ENCODE assay signal across 8 cellular contexts in genomic region chr11:65615950-65616574, GRCh38. TPM values are rescaled to one million over a fixed set of nuclear protein-coding genes. Genes with fewer than 3 reads are reported as not detected.
A peak's percentile ranks its signal among the peaks of the same experiment; 100 is the strongest.
DNase-seq lines count a peak whose midpoint lies in the region; ATAC-seq and TF ChIP-seq lines count a peak whose summit lies in the region.

No MANE protein-coding gene starts in this region.

- peaks cover 41% of the 10 kb centered on the region for H3K4me1 Mint-ChIP-seq in brain
- H3K4me1 Mint-ChIP-seq in stimulated activated naive CD8-positive, alpha-beta T cell treated with anti-CD3 and anti-CD28 coated beads, Interleukin-15, Interleukin-2, amounts not matched to agents 100 ng/mL and 50 ng/mL, for 24 hours (ENCODE audit: low read depth) = peaks cover 44% of the 10 kb centered on the region

- ATAC-seq in GM21619 (IDR thresholded peaks at IDR 0.05; ENCODE audit: unreplicated experiment) = peak; percentile 1

- peak overlapping the region; percentile 92 to 99 (median 96) for H3K4me3 Mint-ChIP-seq in brain
- H3K4me3 Mint-ChIP-seq in stimulated activated naive CD8-positive, alpha-beta T cell treated with anti-CD3 and anti-CD28 coated beads, Interleukin-15, Interleukin-2, amounts not matched to agents 100 ng/mL and 50 ng/mL, for 24 hours = peak overlapping the region; percentile 97

- H3K27me3 ChIP-seq in kidney epithelial cell (ENCODE audit: control insufficient read depth, insufficient read depth, low read length) = no peaks in the 10 kb centered on the region

- peaks cover 2% of the 10 kb centered on the region for H3K36me3 Mint-ChIP-seq in brain
- peaks cover 38% of the 10 kb centered on the region for H3K36me3 Mint-ChIP-seq in stimulated activated naive CD8-positive, alpha-beta T cell treated with anti-CD3 and anti-CD28 coated beads, Interleukin-15, Interleukin-2, amounts not matched to agents 100 ng/mL and 50 ng/mL, for 24 hours (ENCODE audit: low read depth)

- H3K9me3 Mint-ChIP-seq in brain = peaks cover 0 to 8% (median 0%) of the 10 kb centered on the region in 5 experiments
- H3K9me3 Mint-ChIP-seq in stimulated activated naive CD8-positive, alpha-beta T cell treated with anti-CD3 and anti-CD28 coated beads, Interleukin-15, Interleukin-2, amounts not matched to agents 100 ng/mL and 50 ng/mL, for 24 hours = no peaks in the 10 kb centered on the region

- peak; percentile 62 for DNase-seq in EL
- peak; percentile 22 for DNase-seq in NCI-H2171 (lab: John Stamatoyannopoulos, UW)
- DNase-seq in kidney epithelial cell (ENCODE audit: low read depth) = no peak
- DNase-seq in ecto neural progenitor cell (ENCODE audit: low spot score) = no peak
- DNase-seq in NCI-H187 treated with DMSO at 0.1 percent for 48 hours (lab: John Stamatoyannopoulos, UW) = no peak

- H3K27ac Mint-ChIP-seq in brain = peak overlapping the region in 4 of 5 experiments; percentile 94 to 99 (median 97)
- peak overlapping the region; percentile 96 for H3K27ac Mint-ChIP-seq in stimulated activated naive CD8-positive, alpha-beta T cell treated with anti-CD3 and anti-CD28 coated beads, Interleukin-15, Interleukin-2, amounts not matched to agents 100 ng/mL and 50 ng/mL, for 24 hours

- peaks cover 3% of the 10 kb centered on the region for H3K36me3 ChIP-seq in kidney epithelial cell (ENCODE audit: control insufficient read depth, insufficient read depth, low read length)

- H3K4me3 ChIP-seq in kidney epithelial cell (ENCODE audit: low read depth, low read length) = peak overlapping the region; percentile 93

- H3K27me3 Mint-ChIP-seq in brain = peaks cover 4% of the 10 kb centered on the region
- no peaks in the 10 kb centered on the region for H3K27me3 Mint-ChIP-seq in stimulated activated naive CD8-positive, alpha-beta T cell treated with anti-CD3 and anti-CD28 coated beads, Interleukin-15, Interleukin-2, amounts not matched to agents 100 ng/mL and 50 ng/mL, for 24 hours

- TF ChIP-seq CTCF in brain (conservative IDR thresholded peaks at IDR 0.05) (no peak), kidney epithelial cell (IDR thresholded peaks at IDR 0.05; ENCODE audit: insufficient read depth, low read length, poor library complexity, severe bottlenecking) (no peak)

RNA-seq across cellular contexts. Expression of gene PCNX3, which starts 0.5 kb away (rescaled TPM):
- polyA plus RNA-seq in brain (ENCODE audit: insufficient read depth, low read depth, low replicate concordance) = 29.6 TPM
- 61.9 and 71.2 TPM in 2 replicates for total RNA-seq in kidney epithelial cell

RNA-seq across cellular contexts. Expression of gene MAP3K11, which starts 2.0 kb away (rescaled TPM):
- 79.2 TPM for polyA plus RNA-seq in brain (ENCODE audit: insufficient read depth, low read depth, low replicate concordance)
- 58.3 and 60.8 TPM in 2 replicates for total RNA-seq in kidney epithelial cell

RNA-seq across cellular contexts. Expression of gene KCNK7, which starts 20.5 kb away (rescaled TPM):
- 0.68 TPM for polyA plus RNA-seq in brain (ENCODE audit: insufficient read depth, low read depth, low replicate concordance)
- total RNA-seq in kidney epithelial cell = not detected in 2 replicates

RNA-seq across cellular contexts. Expression of gene SIPA1, which starts 21.8 kb away (rescaled TPM):
- 33.7 TPM for polyA plus RNA-seq in brain (ENCODE audit: insufficient read depth, low read depth, low replicate concordance)
- 19.6 and 25.8 TPM in 2 replicates for total RNA-seq in kidney epithelial cell

RNA-seq across cellular contexts. Expression of gene EHBP1L1, which starts 40.2 kb away (rescaled TPM):
- polyA plus RNA-seq in brain (ENCODE audit: insufficient read depth, low read depth, low replicate concordance) = 8.2 TPM
- 19.5 and 20.9 TPM in 2 replicates for total RNA-seq in kidney epithelial cell

Comparison
In these comparisons a context has a peak if more than half of its experiments do, and no peak if none do; other contexts are left out.
1. DNase-seq: peak in EL (single experiment) and NCI-H2171 (single experiment); none in kidney epithelial cell (single experiment), ecto neural progenitor cell (single experiment) and NCI-H187 treated with DMSO at 0.1 percent for 48 hours (single experiment).